In the genomic region with DNA sequence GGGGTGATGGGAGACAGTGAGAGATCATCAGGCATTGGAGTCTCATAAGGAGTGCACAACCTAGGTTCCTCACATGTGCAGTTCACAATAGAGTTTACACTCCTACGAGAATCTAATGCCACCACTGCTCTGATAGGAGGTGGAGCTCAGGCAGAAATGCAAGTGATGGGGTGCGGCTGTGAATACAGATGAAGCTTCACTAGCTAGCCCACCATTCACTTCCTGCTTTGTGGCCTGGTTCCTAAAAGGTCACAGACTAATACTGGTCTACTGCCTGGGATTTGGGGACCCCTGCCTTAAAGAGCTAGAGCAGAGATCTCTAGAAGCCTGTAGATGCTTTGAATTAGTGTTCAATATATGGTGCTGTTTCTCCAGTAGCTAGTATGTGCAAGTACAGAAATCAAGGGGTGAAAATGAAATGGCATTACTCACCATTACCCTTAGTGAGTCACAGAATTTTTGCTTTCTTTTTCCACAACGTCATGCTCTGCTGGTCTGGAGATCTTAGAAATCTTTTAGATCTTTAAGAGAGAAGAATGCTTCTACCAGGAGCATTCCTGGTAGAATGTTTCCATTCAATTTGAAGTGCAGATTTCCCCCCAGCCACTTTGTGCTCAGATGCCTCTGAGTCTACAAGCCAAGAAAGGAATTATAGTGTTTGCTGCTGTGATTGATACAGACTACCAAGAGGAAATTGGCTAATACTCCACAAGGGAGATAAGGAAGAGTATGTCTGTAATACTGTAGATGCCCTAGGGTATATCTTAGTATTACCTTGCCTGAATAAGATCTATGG, we compare ENCODE assay signal across 8 cellular contexts.
DNase-seq lines count a peak whose midpoint lies in the region; ATAC-seq and TF ChIP-seq lines count a peak whose summit lies in the region.

No MANE protein-coding gene starts in this region.

- H3K27ac ChIP-seq in SJSA1, result peak overlapping the region; percentile 85
- peak overlapping the region; percentile 90 for H3K27ac ChIP-seq in mesodermal cell (ENCODE audit: low read depth, low read length, severe bottlenecking)
- H3K27ac ChIP-seq in left ventricle myocardium inferior (replicated peaks), result no peak overlapping the region

- H3K4me1 ChIP-seq in SJSA1 (replicated peaks) (peaks cover 18% of the 10 kb centered on the region), mesodermal cell (ENCODE audit: control insufficient read depth, insufficient read depth, low read length, poor library complexity, severe bottlenecking) (peaks cover 6% of the 10 kb centered on the region), left ventricle myocardium inferior (no peaks in the 10 kb centered on the region)

- DNase-seq in SJSA1 (ENCODE audit: low read depth in 1 of 2, low spot score in 2 of 2), result peak in 1 of 2 experiments; percentile 71
- DNase-seq in DMS 273 (lab: John Stamatoyannopoulos, UW; ENCODE audit: unreplicated experiment), result no peak
- DNase-seq in ureter (ENCODE audit: low spot score), result no peak
- no peak for DNase-seq in left ventricle myocardium inferior
- DNase-seq in NCI-H510A treated with DMSO at 0.1 percent for 48 hours (lab: John Stamatoyannopoulos, UW), result no peak

- 40 to 100% methylated on average over 1 of the region's 3 CpGs for WGBS in mesodermal cell (ENCODE audit: insufficient coverage in 2 of 2), 2 experiments

- H3K36me3 ChIP-seq in SJSA1 (no peaks in the 10 kb centered on the region), mesodermal cell (ENCODE audit: control insufficient read depth, insufficient read depth, low read length) (no peaks in the 10 kb centered on the region), left ventricle myocardium inferior (no peaks in the 10 kb centered on the region)

- H3K9me3 ChIP-seq in SJSA1 (replicated peaks) (no peaks in the 10 kb centered on the region), mesodermal cell (ENCODE audit: control insufficient read depth, low read length) (no peaks in the 10 kb centered on the region), left ventricle myocardium inferior (replicated peaks) (peaks cover 8% of the 10 kb centered on the region)

- no peaks in the 10 kb centered on the region for H3K27me3 ChIP-seq in SJSA1 (replicated peaks)
- H3K27me3 ChIP-seq in left ventricle myocardium inferior (ENCODE audit: low read depth), result no peaks in the 10 kb centered on the region

- no peak for TF ChIP-seq CTCF in left ventricle myocardium inferior (IDR thresholded peaks at IDR 0.05; ENCODE audit: borderline replicate concordance)

- H3K4me3 ChIP-seq in SJSA1 (no peak overlapping the region), mesodermal cell (ENCODE audit: extremely low read depth, insufficient read depth, low read length, poor library complexity, severe bottlenecking) (no peak overlapping the region), left ventricle myocardium inferior (no peak overlapping the region)

- ATAC-seq in GM18867 (IDR thresholded peaks at IDR 0.05; ENCODE audit: unreplicated experiment) (peak; percentile 87), HG02884 (IDR thresholded peaks at IDR 0.05; ENCODE audit: unreplicated experiment) (peak; percentile 69)

- intact Hi-C loops in left ventricle myocardium inferior (cut with micrococcal nuclease), result no loop called here
